In the genomic region with DNA sequence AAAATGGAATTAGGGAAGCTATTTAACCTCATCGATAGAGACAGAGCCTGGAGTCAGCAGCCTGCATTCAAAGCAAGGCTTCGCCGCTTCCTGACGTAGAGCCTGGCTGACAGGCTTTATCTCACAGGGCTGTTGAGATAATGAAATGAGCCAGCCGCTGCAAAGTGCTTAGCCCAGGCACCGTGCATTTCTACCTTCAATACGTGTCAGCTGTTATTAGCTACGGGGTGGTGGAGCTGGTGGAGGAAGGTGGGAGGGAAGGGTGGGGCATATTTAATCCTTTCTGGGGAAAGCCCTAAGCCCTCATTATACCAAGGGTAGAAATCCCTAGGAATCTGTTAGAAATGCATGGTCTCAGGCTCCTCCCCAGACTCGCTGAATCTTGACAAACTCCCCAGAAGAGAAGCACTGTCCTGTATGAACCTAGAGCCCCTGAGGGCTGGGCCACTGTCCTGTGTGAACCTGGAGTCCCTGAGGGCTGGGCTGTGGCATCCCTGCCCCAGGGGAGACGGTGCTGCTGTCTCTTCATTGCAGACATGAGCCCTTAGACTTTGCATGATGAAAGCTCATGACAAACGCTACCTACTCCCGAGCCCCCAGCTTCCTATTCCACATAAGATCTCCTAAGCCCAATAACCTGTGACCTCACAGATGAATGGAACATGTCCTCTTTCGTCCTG, we compare ENCODE assay signal across 12 cellular contexts.
DNase-seq lines count a peak whose midpoint lies in the region; ATAC-seq and TF ChIP-seq lines count a peak whose summit lies in the region.
"Had no signal": no experiment of that assay in that cellular context is flagged by ENCODE, and none has a peak within 500 bp of the region (broad histone marks: within the 10 kb centered on the region; RNA-seq: fewer than 3 reads in every experiment).

No MANE protein-coding gene starts in this region.

- H4K20me1 ChIP-seq in neural progenitor cell (ENCODE audit: low read depth), result no peaks in the 10 kb centered on the region

- peaks cover 15% of the 10 kb centered on the region for H3K9me3 Mint-ChIP-seq in neural progenitor cell
- peaks cover 5% of the 10 kb centered on the region for H3K9me3 Mint-ChIP-seq in T-helper 2 cell treated with Interferon-gamma antibody and Interleukin-4, amounts not matched to agents 5 μg/mL and 100 μg/mL, for 36 hours

- H3F3A ChIP-seq in neural progenitor cell (ENCODE audit: low read depth), result peaks cover 15% of the 10 kb centered on the region

- DNase-seq in ecto neural progenitor cell (ENCODE audit: low spot score) (peak; percentile 76), neural progenitor cell (ENCODE audit: low spot score) (peak; percentile 93), GM20000 (ENCODE audit: low spot score) (no peak), NCI-H187 (lab: John Stamatoyannopoulos, UW) (no peak), NCI-H510A (lab: John Stamatoyannopoulos, UW) (no peak)
- no peak for DNase-seq in T-helper 2 cell treated with Interferon-gamma antibody and Interleukin-4, amounts not matched to agents 5 μg/mL and 100 μg/mL, for 36 hours (ENCODE audit: low spot score)
- DNase-seq: amniotic stem cell, HFFc6, tibial artery had no signal

- no peaks in the 10 kb centered on the region for H3K36me3 ChIP-seq in neural progenitor cell
- H3K36me3 ChIP-seq: tibial artery had no signal

- H3K27me3 ChIP-seq in neural progenitor cell, result no peaks in the 10 kb centered on the region

- H3K27ac Mint-ChIP-seq in neural progenitor cell, result peak overlapping the region; percentile 46
- no peak overlapping the region for H3K27ac Mint-ChIP-seq in T-helper 2 cell treated with Interferon-gamma antibody and Interleukin-4, amounts not matched to agents 5 μg/mL and 100 μg/mL, for 36 hours
- H3K27ac Mint-ChIP-seq: HFFc6 had no signal

- peaks cover 21% of the 10 kb centered on the region for H3K4me1 ChIP-seq in neural progenitor cell
- H3K4me1 ChIP-seq: tibial artery had no signal

- H3K4me1 Mint-ChIP-seq in neural progenitor cell, result peaks cover 16% of the 10 kb centered on the region
- H3K4me1 Mint-ChIP-seq in T-helper 2 cell treated with Interferon-gamma antibody and Interleukin-4, amounts not matched to agents 5 μg/mL and 100 μg/mL, for 36 hours (ENCODE audit: low read depth), result no peaks in the 10 kb centered on the region

- ATAC-seq in GM18861 (IDR thresholded peaks at IDR 0.05; ENCODE audit: unreplicated experiment), result peak; percentile 28
- ATAC-seq in HG03280 (IDR thresholded peaks at IDR 0.05; ENCODE audit: unreplicated experiment), result peak; percentile 13

- TF ChIP-seq CTCF in neural progenitor cell (IDR thresholded peaks at IDR 0.05) (no peak), GM20000 (IDR thresholded peaks at IDR 0.05; ENCODE audit: extremely low read depth, missing control alignments) (no peak)

- H3K79me2 ChIP-seq in neural progenitor cell (ENCODE audit: low read depth), result no peaks in the 10 kb centered on the region

- no peaks in the 10 kb centered on the region for H3K9me3 ChIP-seq in neural progenitor cell (ENCODE audit: low read depth)
- H3K9me3 ChIP-seq: tibial artery had no signal

- H3K27ac ChIP-seq in neural progenitor cell, result peak overlapping the region; percentile 82
- H3K27ac ChIP-seq: tibial artery had no signal

- peaks cover 8% of the 10 kb centered on the region for H3K27me3 Mint-ChIP-seq in neural progenitor cell (ENCODE audit: insufficient read depth, low read depth)
- H3K27me3 Mint-ChIP-seq in T-helper 2 cell treated with Interferon-gamma antibody and Interleukin-4, amounts not matched to agents 5 μg/mL and 100 μg/mL, for 36 hours (ENCODE audit: low read depth), result no peaks in the 10 kb centered on the region

- peak overlapping the region; percentile 43 for H3K4me3 Mint-ChIP-seq in neural progenitor cell
- no peak overlapping the region for H3K4me3 Mint-ChIP-seq in T-helper 2 cell treated with Interferon-gamma antibody and Interleukin-4, amounts not matched to agents 5 μg/mL and 100 μg/mL, for 36 hours
- H3K4me3 Mint-ChIP-seq: HFFc6, nephron had no signal

- H3K36me3 Mint-ChIP-seq in neural progenitor cell, result peaks cover 3% of the 10 kb centered on the region
- H3K36me3 Mint-ChIP-seq in T-helper 2 cell treated with Interferon-gamma antibody and Interleukin-4, amounts not matched to agents 5 μg/mL and 100 μg/mL, for 36 hours (ENCODE audit: low read depth), result no peaks in the 10 kb centered on the region

- peak overlapping the region; percentile 64 for H2AFZ ChIP-seq in neural progenitor cell (replicated peaks)

- no peak overlapping the region for H3K9ac ChIP-seq in neural progenitor cell

- peak overlapping the region; percentile 57 for H3K4me2 ChIP-seq in neural progenitor cell

- no peak overlapping the region for H3K4me3 ChIP-seq in neural progenitor cell
- H3K4me3 ChIP-seq: tibial artery had no signal

Comparison
In these comparisons a context has a peak if more than half of its experiments do, and no peak if none do; other contexts are left out.
1. DNase-seq: peak in ecto neural progenitor cell (single experiment) and neural progenitor cell (single experiment); none in GM20000 (single experiment), NCI-H187 (0 of 2), NCI-H510A (single experiment) and T-helper 2 cell treated with Interferon-gamma antibody and Interleukin-4, amounts not matched to agents 5 μg/mL and 100 μg/mL, for 36 hours (single experiment).